In the genomic region with DNA sequence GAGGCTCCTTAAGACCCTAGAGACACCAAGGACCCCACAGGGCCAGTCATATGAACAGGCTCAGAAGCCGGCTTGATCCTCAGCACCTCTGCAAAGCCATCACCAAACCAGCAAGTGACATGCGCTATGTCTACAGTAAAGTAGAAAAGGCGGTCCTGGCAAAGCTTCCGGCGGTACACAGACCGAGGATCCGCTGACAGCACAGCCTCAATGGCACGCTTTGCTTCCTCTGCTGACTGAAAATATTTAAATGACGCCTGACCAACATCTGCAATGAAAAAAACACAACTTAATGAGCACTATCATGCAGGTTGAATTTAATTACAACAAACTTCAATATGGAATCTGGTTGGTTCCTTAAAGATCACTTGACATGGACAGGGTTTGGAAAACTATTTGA, we compare ENCODE assay signal across 13 cellular contexts. TPM values are rescaled to one million over a fixed set of nuclear protein-coding genes. Genes with fewer than 3 reads are reported as not detected.
DNase-seq lines count a peak whose midpoint lies in the region; ATAC-seq and TF ChIP-seq lines count a peak whose summit lies in the region.
"Had no signal": no experiment of that assay in that cellular context is flagged by ENCODE, and none has a peak within 500 bp of the region (broad histone marks: within the 10 kb centered on the region; RNA-seq: fewer than 3 reads in every experiment).

No MANE protein-coding gene starts in this region.

- H3K4me3 ChIP-seq in CD8-positive, alpha-beta T cell (ENCODE audit: low read depth, low read length), result peak overlapping the region; percentile 25
- H3K4me3 ChIP-seq in neural progenitor cell, result no peak overlapping the region
- peak overlapping the region in 1 of 10 donors; percentile 9 for H3K4me3 ChIP-seq in heart right ventricle
- H3K4me3 ChIP-seq in foreskin fibroblast (ENCODE audit: low read depth in 1 of 2, low read length in 2 of 2), result no peak overlapping the region
- H3K4me3 ChIP-seq: adrenal gland had no signal

- H3K27me3 Mint-ChIP-seq in CD8-positive, alpha-beta T cell (ENCODE audit: low read depth), result no peaks in the 10 kb centered on the region
- H3K27me3 Mint-ChIP-seq in activated CD4-positive, alpha-beta T cell treated with anti-CD3 and anti-CD28 coated beads, Interleukin-2, amount 10 ng/mL, durations not matched to agents 24 days and 14 days, result no peaks in the 10 kb centered on the region
- H3K27me3 Mint-ChIP-seq in activated naive CD4-positive, alpha-beta T cell treated with anti-CD3 and anti-CD28 coated beads, Interleukin-2, amount 10 ng/mL, durations not matched to agents 7 days and 5 days, result no peaks in the 10 kb centered on the region
- peaks cover 2% of the 10 kb centered on the region for H3K27me3 Mint-ChIP-seq in neural progenitor cell (ENCODE audit: insufficient read depth, low read depth)

- peaks cover 1% of the 10 kb centered on the region for H3K36me3 ChIP-seq in CD8-positive, alpha-beta T cell (ENCODE audit: insufficient read depth, low read length)
- no peaks in the 10 kb centered on the region for H3K36me3 ChIP-seq in neural progenitor cell
- peaks cover 0 to 52% (median 15%) of the 10 kb centered on the region in 9 donors for H3K36me3 ChIP-seq in heart right ventricle

- H3K9ac ChIP-seq in neural progenitor cell, result peak overlapping the region; percentile 27

- peaks cover 90% of the 10 kb centered on the region for H3K4me1 ChIP-seq in CD8-positive, alpha-beta T cell (ENCODE audit: insufficient read depth, low read length)
- H3K4me1 ChIP-seq in neural progenitor cell, result no peaks in the 10 kb centered on the region
- H3K4me1 ChIP-seq in heart right ventricle, result peaks cover 0 to 67% (median 14%) of the 10 kb centered on the region in 9 donors

- peak; percentile 68 for ATAC-seq in CD8-positive, alpha-beta T cell
- ATAC-seq in heart right ventricle, result no peak
- no peak for ATAC-seq in HG02571 (IDR thresholded peaks at IDR 0.05; ENCODE audit: unreplicated experiment)

- TF ChIP-seq CTCF in CD8-positive, alpha-beta T cell (IDR thresholded peaks at IDR 0.05), result no peak
- TF ChIP-seq CTCF in neural progenitor cell (IDR thresholded peaks at IDR 0.05) (no peak), heart right ventricle (IDR thresholded peaks at IDR 0.05) (no peak), foreskin fibroblast (IDR thresholded peaks at IDR 0.05; ENCODE audit: low read depth, low read length) (no peak)

- peak overlapping the region; percentile 80 for H3K4me3 Mint-ChIP-seq in CD8-positive, alpha-beta T cell
- H3K4me3 Mint-ChIP-seq in activated CD4-positive, alpha-beta T cell treated with anti-CD3 and anti-CD28 coated beads, Interleukin-2, amount 10 ng/mL, durations not matched to agents 24 days and 14 days, result peak overlapping the region; percentile 78
- H3K4me3 Mint-ChIP-seq in activated naive CD4-positive, alpha-beta T cell treated with anti-CD3 and anti-CD28 coated beads, Interleukin-2, amount 10 ng/mL, durations not matched to agents 7 days and 5 days, result peak overlapping the region; percentile 77
- no peak overlapping the region for H3K4me3 Mint-ChIP-seq in neural progenitor cell

- H3K9me3 ChIP-seq in CD8-positive, alpha-beta T cell (ENCODE audit: low read length), result no peaks in the 10 kb centered on the region
- no peaks in the 10 kb centered on the region for H3K9me3 ChIP-seq in neural progenitor cell (ENCODE audit: low read depth)
- no peaks in the 10 kb centered on the region for H3K9me3 ChIP-seq in heart right ventricle
- H3K9me3 ChIP-seq: adrenal gland had no signal

- no peak overlapping the region for H3K4me2 ChIP-seq in neural progenitor cell

- no peaks in the 10 kb centered on the region for H3K9me3 Mint-ChIP-seq in CD8-positive, alpha-beta T cell
- peaks cover 4% of the 10 kb centered on the region for H3K9me3 Mint-ChIP-seq in activated CD4-positive, alpha-beta T cell treated with anti-CD3 and anti-CD28 coated beads, Interleukin-2, amount 10 ng/mL, durations not matched to agents 24 days and 14 days
- H3K9me3 Mint-ChIP-seq in activated naive CD4-positive, alpha-beta T cell treated with anti-CD3 and anti-CD28 coated beads, Interleukin-2, amount 10 ng/mL, durations not matched to agents 7 days and 5 days, result no peaks in the 10 kb centered on the region
- no peaks in the 10 kb centered on the region for H3K9me3 Mint-ChIP-seq in neural progenitor cell

- 93 to 97% methylated on average over 9 of the region's 9 CpGs for WGBS in heart right ventricle, 2 donors

- no peaks in the 10 kb centered on the region for H3K79me2 ChIP-seq in neural progenitor cell (ENCODE audit: low read depth)

- DNase-seq in CD8-positive, alpha-beta T cell, result peak in 4 of 7 experiments; percentile 57 to 76 (median 66)
- DNase-seq in activated CD4-positive, alpha-beta T cell treated with anti-CD3 and anti-CD28 coated beads, Interleukin-2, amount 10 ng/mL, durations not matched to agents 24 days and 14 days, result peak; percentile 90
- DNase-seq in activated naive CD4-positive, alpha-beta T cell treated with anti-CD3 and anti-CD28 coated beads, Interleukin-2, amount 10 ng/mL, durations not matched to agents 7 days and 5 days, result peak; percentile 82
- DNase-seq in neural progenitor cell (ENCODE audit: low spot score) (no peak), heart right ventricle (no peak), foreskin fibroblast (no peak)
- no peak for DNase-seq in NK-92 treated with Interleukin-12 subunit alpha and Interleukin-12 subunit beta, amount 100 ng/mL, for 24 hours (lab: John Stamatoyannopoulos, UW)
- DNase-seq: adrenal gland, H7, mesendoderm, NCI-H526 treated with DMSO at 0.1 percent for 48 hours, posterior cingulate gyrus had no signal

- H2AFZ ChIP-seq in neural progenitor cell (replicated peaks), result no peak overlapping the region

- POLR2A ChIA-PET in CD8-positive, alpha-beta T cell (lab: Charles Lee), result interaction anchor here (0.6 to 4.0 kb wide), 5 partner anchors 12 to 351 kb away, joined by 3 to 83 read pairs (median 4); partner anchors contain the start of genes TRMO and XPA

- H3K4me1 Mint-ChIP-seq in CD8-positive, alpha-beta T cell (ENCODE audit: low read depth), result peaks cover 84% of the 10 kb centered on the region
- H3K4me1 Mint-ChIP-seq in activated CD4-positive, alpha-beta T cell treated with anti-CD3 and anti-CD28 coated beads, Interleukin-2, amount 10 ng/mL, durations not matched to agents 24 days and 14 days, result peaks cover 56% of the 10 kb centered on the region
- H3K4me1 Mint-ChIP-seq in activated naive CD4-positive, alpha-beta T cell treated with anti-CD3 and anti-CD28 coated beads, Interleukin-2, amount 10 ng/mL, durations not matched to agents 7 days and 5 days, result peaks cover 93% of the 10 kb centered on the region
- no peaks in the 10 kb centered on the region for H3K4me1 Mint-ChIP-seq in neural progenitor cell

- no peaks in the 10 kb centered on the region for H3K27me3 ChIP-seq in CD8-positive, alpha-beta T cell (ENCODE audit: insufficient read depth, low read length)
- H3K27me3 ChIP-seq in neural progenitor cell (no peaks in the 10 kb centered on the region), heart right ventricle (no peaks in the 10 kb centered on the region)
- H3K27me3 ChIP-seq: adrenal gland had no signal

- CTCF ChIA-PET in CD8-positive, alpha-beta T cell (lab: Charles Lee), result interaction anchor here (1.0 to 12.9 kb wide), 5 partner anchors 9 to 353 kb away, joined by 3 to 196 read pairs (median 7); partner anchors contain the start of gene TRMO
- CTCF ChIA-PET in activated naive CD4-positive, alpha-beta T cell treated with anti-CD3 and anti-CD28 coated beads, Interleukin-2, amount 10 ng/mL, durations not matched to agents 7 days and 5 days (lab: Charles Lee), result interaction anchor here (1.8 to 6.2 kb wide), 3 partner anchors 9 to 17 kb away, joined by 12 to 51 read pairs (median 26); partner anchors contain the start of gene TRMO

- H4K20me1 ChIP-seq in neural progenitor cell (ENCODE audit: low read depth), result no peaks in the 10 kb centered on the region

- peaks cover 47% of the 10 kb centered on the region for H3K36me3 Mint-ChIP-seq in CD8-positive, alpha-beta T cell
- H3K36me3 Mint-ChIP-seq in activated CD4-positive, alpha-beta T cell treated with anti-CD3 and anti-CD28 coated beads, Interleukin-2, amount 10 ng/mL, durations not matched to agents 24 days and 14 days (ENCODE audit: low read depth), result peaks cover 33% of the 10 kb centered on the region
- peaks cover 55% of the 10 kb centered on the region for H3K36me3 Mint-ChIP-seq in activated naive CD4-positive, alpha-beta T cell treated with anti-CD3 and anti-CD28 coated beads, Interleukin-2, amount 10 ng/mL, durations not matched to agents 7 days and 5 days
- H3K36me3 Mint-ChIP-seq in neural progenitor cell, result peaks cover 7% of the 10 kb centered on the region

- no peaks in the 10 kb centered on the region for H3F3A ChIP-seq in neural progenitor cell (ENCODE audit: low read depth)

- peak overlapping the region; percentile 95 for H3K27ac Mint-ChIP-seq in CD8-positive, alpha-beta T cell
- H3K27ac Mint-ChIP-seq in activated CD4-positive, alpha-beta T cell treated with anti-CD3 and anti-CD28 coated beads, Interleukin-2, amount 10 ng/mL, durations not matched to agents 24 days and 14 days, result peak overlapping the region; percentile 90
- peak overlapping the region; percentile 97 for H3K27ac Mint-ChIP-seq in activated naive CD4-positive, alpha-beta T cell treated with anti-CD3 and anti-CD28 coated beads, Interleukin-2, amount 10 ng/mL, durations not matched to agents 7 days and 5 days
- no peak overlapping the region for H3K27ac Mint-ChIP-seq in neural progenitor cell

- intact Hi-C loops in CD8-positive, alpha-beta T cell (cut with DNase I, micrococcal nuclease), result loop anchor here (1.0 to 5.0 kb wide), 7 partner anchors 9 to 353 kb away; partner anchors contain the start of genes NCBP1 (in 1 of the 2), TBC1D2 (in 1 of the 2), TSTD2 (in 1 of the 2) and XPA (in 1 of the 2)
- intact Hi-C loops in activated CD4-positive, alpha-beta T cell treated with anti-CD3 and anti-CD28 coated beads, Interleukin-2, amount 10 ng/mL, durations not matched to agents 24 days and 14 days (cut with micrococcal nuclease), result loop anchor here (1.0 to 10.0 kb wide), 4 partner anchors 19 to 207 kb away; partner anchors contain the start of gene XPA
- intact Hi-C loops in heart right ventricle (cut with DNase I), result loop anchor here in 2 of 10 donors (5.0 kb wide), 2 partner anchors 192 to 437 kb away; no protein-coding TSS in a partner anchor

- H3K27ac ChIP-seq in CD8-positive, alpha-beta T cell (ENCODE audit: low read depth, low read length), result peak overlapping the region; percentile 54
- no peak overlapping the region for H3K27ac ChIP-seq in neural progenitor cell
- H3K27ac ChIP-seq in heart right ventricle, result peak overlapping the region in 1 of 10 donors; percentile 89

RNA-seq across cellular contexts. Expression of gene TRMO, which starts 17.6 kb away (rescaled TPM):
- 10 to 100 TPM; 45.7 to 50.6 TPM for total RNA-seq in CD8-positive, alpha-beta T cell
- total RNA-seq in activated CD4-positive, alpha-beta T cell treated with anti-CD3 and anti-CD28 coated beads, Interleukin-2, amount 10 ng/mL, durations not matched to agents 24 days and 14 days, result 9.8 and 13.0 TPM in 2 replicates
- total RNA-seq in neural progenitor cell (ENCODE audit: low replicate concordance) (5.7 and 9.9 TPM in 2 replicates), heart right ventricle (10 to 100 TPM in 3 of 10 donors, 1 to 10 TPM in 7; 7.4 to 12.8 (median 8.2) TPM)
- 1 to 10 TPM; 4.4 to 6.0 TPM for polyA plus RNA-seq in heart right ventricle

RNA-seq across cellular contexts. Expression of gene HEMGN, which starts 33.2 kb away (rescaled TPM):
- total RNA-seq in CD8-positive, alpha-beta T cell, result under 1 TPM; 0.14 to 0.33 TPM
- total RNA-seq in activated CD4-positive, alpha-beta T cell treated with anti-CD3 and anti-CD28 coated beads, Interleukin-2, amount 10 ng/mL, durations not matched to agents 24 days and 14 days, result 0.38 and 0.54 TPM in 2 replicates
- total RNA-seq in neural progenitor cell (ENCODE audit: low replicate concordance) (not detected in 2 replicates), heart right ventricle (1 to 10 TPM in 1 of 10 donors, under 1 TPM in 3, not detected in 6; 0.11 to 1.1 (median 0.19) TPM)
- not detected for polyA plus RNA-seq in heart right ventricle
- total RNA-seq: H7 had no signal
- polyA plus RNA-seq: adrenal gland had no signal

RNA-seq across cellular contexts. Expression of gene FOXE1, which starts 51.7 kb away (rescaled TPM):
- under 1 TPM in 1 of 2 experiments, not detected in 1; 0.08 TPM for total RNA-seq in CD8-positive, alpha-beta T cell
- not detected in 2 replicates for total RNA-seq in activated CD4-positive, alpha-beta T cell treated with anti-CD3 and anti-CD28 coated beads, Interleukin-2, amount 10 ng/mL, durations not matched to agents 24 days and 14 days
- total RNA-seq in neural progenitor cell (ENCODE audit: low replicate concordance) (not detected in 2 replicates), heart right ventricle (not detected)
- polyA plus RNA-seq in heart right ventricle, result not detected
- polyA plus RNA-seq: adrenal gland had no signal

Comparison
In these comparisons a context has a peak if more than half of its experiments do, and no peak if none do; other contexts are left out.
1. DNase-seq: peak in CD8-positive, alpha-beta T cell (4 of 7), activated CD4-positive, alpha-beta T cell treated with anti-CD3 and anti-CD28 coated beads, Interleukin-2, amount 10 ng/mL, durations not matched to agents 24 days and 14 days (single experiment) and activated naive CD4-positive, alpha-beta T cell treated with anti-CD3 and anti-CD28 coated beads, Interleukin-2, amount 10 ng/mL, durations not matched to agents 7 days and 5 days (single experiment); none in neural progenitor cell (single experiment), heart right ventricle (0 of 2), NK-92 treated with Interleukin-12 subunit alpha and Interleukin-12 subunit beta, amount 100 ng/mL, for 24 hours (single experiment) and foreskin fibroblast (0 of 2).